ENCODE assay signal across 32 cellular contexts in genomic region chr6:140992678-140993077, GRCh38.
"Had no signal": no experiment of that assay in that cellular context is flagged by ENCODE, and none has a peak within 500 bp of the region (broad histone marks: within the 10 kb centered on the region; RNA-seq: fewer than 3 reads in every experiment).

No MANE protein-coding gene starts in this region.

- DNase-seq: naive thymus-derived CD8-positive, alpha-beta T cell; nephron progenitor cell; occipital lobe; ovary; posterior cingulate gyrus; psoas muscle; right cardiac atrium; spleen; stimulated activated CD4-positive, alpha-beta T cell treated with anti-CD3 and anti-CD28 coated beads, Interleukin-12 subunit alpha, Interleukin-12 subunit beta, amount 100 ng/mL, for 4 hours; stimulated activated CD4-positive, alpha-beta T cell treated with anti-CD3 and anti-CD28 coated beads, Interleukin-1b, Interleukin-23, amount 100 ng/mL, for 48 hours; stimulated activated CD4-positive, alpha-beta T cell treated with anti-CD3 and anti-CD28 coated beads, Interleukin-4, amount 100 ng/mL, for 1 hour; stimulated activated CD4-positive, alpha-beta T cell treated with anti-CD3 and anti-CD28 coated beads, Interleukin-4, amount 100 ng/mL, for 4 hours; stimulated activated CD8-positive, alpha-beta memory T cell treated with anti-CD3 and anti-CD28 coated beads, Interleukin-4, amount 100 ng/mL, for 48 hours; stimulated activated naive CD4-positive, alpha-beta T cell; stimulated activated naive CD8-positive, alpha-beta T cell treated with anti-CD3 and anti-CD28 coated beads, Interleukin-15, amount 100 ng/mL, for 72 hours; stimulated activated naive CD8-positive, alpha-beta T cell treated with anti-CD3 and anti-CD28 coated beads, Interleukin-15, Interleukin-2, amounts not matched to agents 100 U/mL and 50 U/mL, for 24 hours; substantia nigra; testis; tibial artery; transverse colon; upper lobe of right lung; uterus had no signal

- ATAC-seq: naive thymus-derived CD8-positive, alpha-beta T cell; natural killer cell treated with Interleukin-12 subunit alpha and Interleukin-12 subunit beta and Interleukin-15 and Interleukin-18, amount 100 ng/mL, for 72 hours; psoas muscle; right cardiac atrium; sciatic nerve; stimulated activated memory B cell treated with anti-CD40 and anti-IgM and Interleukin-4, amounts not matched to agents 10 μg/mL and 1 μg/mL and 100 μg/mL, for 72 hours; stimulated activated naive CD8-positive, alpha-beta T cell treated with anti-CD3 and anti-CD28 coated beads, Interleukin-15, amount 100 ng/mL, for 72 hours; stimulated activated naive CD8-positive, alpha-beta T cell treated with anti-CD3 and anti-CD28 coated beads, Interleukin-15, Interleukin-2, amounts not matched to agents 100 U/mL and 50 U/mL, for 24 hours; upper lobe of right lung had no signal

- H2AFZ ChIP-seq: parathyroid adenoma had no signal

- H3K9me3 ChIP-seq: neutrophil, ovary, suprapubic skin, testis, upper lobe of right lung, uterus had no signal

- H3K36me3 ChIP-seq: neutrophil, ovary, spleen, suprapubic skin, transverse colon, upper lobe of right lung, uterus had no signal

- H3K4me1 ChIP-seq: spleen, upper lobe of right lung, uterus had no signal

- H3K27me3 ChIP-seq: neutrophil, ovary, spleen, suprapubic skin, testis, tibial artery, transverse colon, upper lobe of right lung, uterus had no signal

- H3K36me3 Mint-ChIP-seq: naive thymus-derived CD8-positive, alpha-beta T cell; natural killer cell treated with Interleukin-12 subunit alpha and Interleukin-12 subunit beta and Interleukin-15 and Interleukin-18, amount 100 ng/mL, for 72 hours; stimulated activated memory B cell treated with anti-CD40 and anti-IgM and Interleukin-4, amounts not matched to agents 10 μg/mL and 1 μg/mL and 100 μg/mL, for 72 hours; type B pancreatic cell had no signal

- H3K9ac ChIP-seq: parathyroid adenoma had no signal

- H3K4me2 ChIP-seq: smooth muscle cell had no signal

- H3K79me2 ChIP-seq: parathyroid adenoma had no signal

- H3K27ac Mint-ChIP-seq: naive thymus-derived CD8-positive, alpha-beta T cell; natural killer cell treated with Interleukin-12 subunit alpha and Interleukin-12 subunit beta and Interleukin-15 and Interleukin-18, amount 100 ng/mL, for 72 hours; nephron progenitor cell; progenitor cell of endocrine pancreas; stimulated activated memory B cell treated with anti-CD40 and anti-IgM and Interleukin-4, amounts not matched to agents 10 μg/mL and 1 μg/mL and 100 μg/mL, for 72 hours; stimulated activated naive CD8-positive, alpha-beta T cell treated with anti-CD3 and anti-CD28 coated beads, Interleukin-15, amount 100 ng/mL, for 72 hours; type B pancreatic cell had no signal

- H3K27ac ChIP-seq: neutrophil, ovary, parathyroid adenoma, psoas muscle, skin epidermis, spleen, suprapubic skin, testis, tibial artery, transverse colon, upper lobe of right lung, uterus had no signal

- H3K9me3 Mint-ChIP-seq: type B pancreatic cell had no signal

- H3K4me3 ChIP-seq: ovary, psoas muscle, skin epidermis, smooth muscle cell, spleen, suprapubic skin, testis, tibial artery, transverse colon, upper lobe of right lung, uterus had no signal
